Comparison of ENCODE assay signal across 29 cellular contexts in the genomic region with DNA sequence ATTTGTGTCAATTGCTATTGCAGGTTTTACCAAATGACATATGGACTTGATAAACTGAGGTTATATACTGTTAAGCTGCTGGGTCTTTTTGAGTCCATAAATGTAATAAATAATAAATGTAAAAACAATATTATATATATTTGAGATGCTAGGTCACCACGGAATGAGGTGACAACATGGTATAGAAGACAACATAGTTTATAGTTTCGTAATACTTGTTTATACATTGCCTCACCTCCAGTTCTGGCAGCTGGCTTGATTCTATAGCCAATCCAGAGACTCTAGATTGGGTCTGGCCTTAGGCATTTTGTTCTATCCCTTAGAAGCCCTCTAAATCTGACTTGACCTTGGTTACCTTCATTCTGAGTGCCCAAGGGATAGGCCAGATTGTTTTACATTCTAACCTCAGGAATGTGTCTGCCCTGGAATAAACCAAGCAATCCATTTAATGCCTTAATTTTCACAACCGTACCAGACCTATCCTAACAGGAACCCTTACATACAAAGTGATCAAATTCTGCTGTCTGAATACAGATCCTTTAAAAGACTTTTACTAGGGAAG.
"Had no signal": no experiment of that assay in that cellular context is flagged by ENCODE, and none has a peak within 500 bp of the region (broad histone marks: within the 10 kb centered on the region; RNA-seq: fewer than 3 reads in every experiment).

No MANE protein-coding gene starts in this region.

- H3K27ac ChIP-seq: brain microvascular endothelial cell, gastroesophageal sphincter, heart left ventricle, neutrophil, ovary, psoas muscle, thoracic aorta, vagina, WERI-Rb-1 had no signal

- ATAC-seq: activated CD8-positive, alpha-beta memory T cell treated with anti-CD3 and anti-CD28 coated beads, Interleukin-2, amount 10 ng/mL, durations not matched to agents 7 days and 5 days; activated CD8-positive, alpha-beta T cell treated with anti-CD3 and anti-CD28 coated beads for 36 hours; effector memory CD8-positive, alpha-beta T cell; esophagus mucosa; gastroesophageal sphincter; heart left ventricle; left cardiac atrium; psoas muscle; right cardiac atrium had no signal

- DNase-seq: activated CD4-positive, alpha-beta T cell treated with anti-CD3 and anti-CD28 coated beads, Interleukin-2, amount 10 ng/mL, durations not matched to agents 7 days and 5 days; activated CD4-positive, CD25-positive, alpha-beta regulatory T cell treated with anti-CD3 and anti-CD28 coated beads, Interleukin-2, amount 50 U/mL, for 72 hours; activated CD8-positive, alpha-beta memory T cell treated with anti-CD3 and anti-CD28 coated beads, Interleukin-2, amount 10 ng/mL, durations not matched to agents 7 days and 5 days; activated CD8-positive, alpha-beta T cell treated with anti-CD3 and anti-CD28 coated beads for 36 hours; activated effector memory CD4-positive, alpha-beta T cell treated with anti-CD3 and anti-CD28 coated beads, Interleukin-2, amount 50 U/mL, for 16 hours; activated naive CD4-positive, alpha-beta T cell treated with anti-CD3 and anti-CD28 coated beads, Interleukin-2, amount 10 ng/mL, durations not matched to agents 7 days and 5 days; activated T-cell treated with anti-CD3 and anti-CD28 coated beads for 4 hours; aorta; brain microvascular endothelial cell; effector memory CD8-positive, alpha-beta T cell; heart left ventricle; islet precursor cell; left cardiac atrium; ovary; psoas muscle; right cardiac atrium; small intestine; stimulated activated CD4-positive, alpha-beta T cell treated with anti-CD3 and anti-CD28 coated beads, Interleukin-2, amount 100 ng/mL, for 48 hours; stimulated activated CD8-positive, alpha-beta memory T cell treated with anti-CD3 and anti-CD28 coated beads, Interleukin-4, amount 100 ng/mL, for 48 hours; stimulated activated naive CD4-positive, alpha-beta T cell; WERI-Rb-1 had no signal

- H3K36me3 ChIP-seq: brain microvascular endothelial cell, gastroesophageal sphincter, heart left ventricle, neutrophil, ovary, thoracic aorta, vagina, WERI-Rb-1 had no signal

- H3K4me3 ChIP-seq: gastroesophageal sphincter, heart left ventricle, ovary, psoas muscle, thoracic aorta, vagina had no signal

- H3K4me1 ChIP-seq: gastroesophageal sphincter, heart left ventricle, psoas muscle, vagina had no signal

- H3K9me3 ChIP-seq: gastroesophageal sphincter, heart left ventricle, neutrophil, ovary, psoas muscle, thoracic aorta, vagina had no signal

- H3K27me3 ChIP-seq: brain microvascular endothelial cell, gastroesophageal sphincter, heart left ventricle, neutrophil, ovary, vagina had no signal

- FAIRE-seq: colon, endothelial cell of umbilical vein, small intestine, TTC549 had no signal
